In the genomic region with DNA sequence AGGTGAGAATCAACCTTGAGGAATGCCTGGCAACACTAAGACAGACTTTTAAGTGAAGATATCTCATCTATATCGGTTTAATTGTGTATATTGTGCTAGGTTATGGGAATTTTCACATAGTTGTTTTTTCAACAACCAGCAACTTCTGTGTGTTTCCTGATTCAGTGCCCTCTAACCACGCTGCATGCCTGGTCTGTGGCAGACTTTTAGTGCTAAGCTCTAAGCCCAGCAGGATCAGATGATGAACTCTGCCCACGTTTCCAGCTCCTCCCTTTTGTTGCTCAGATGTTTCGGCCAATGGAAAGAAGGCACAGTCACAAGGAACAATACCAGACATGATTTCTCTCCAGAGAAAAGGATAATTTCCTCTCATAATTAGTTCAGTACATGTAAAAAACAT, we compare ENCODE assay signal across 19 cellular contexts. TPM values are rescaled to one million over a fixed set of nuclear protein-coding genes. Genes with fewer than 3 reads are reported as not detected.
A peak's percentile ranks its signal among the peaks of the same experiment; 100 is the strongest.
DNase-seq lines count a peak whose midpoint lies in the region; ATAC-seq, FAIRE-seq and TF ChIP-seq lines count a peak whose summit lies in the region.
"Had no signal": no experiment of that assay in that cellular context is flagged by ENCODE, and none has a peak within 500 bp of the region (broad histone marks: within the 10 kb centered on the region; RNA-seq: fewer than 3 reads in every experiment).

No MANE protein-coding gene starts in this region.

- peak; percentile 8 for DNase-seq in activated CD4-positive, alpha-beta T cell treated with anti-CD3 and anti-CD28 coated beads for 36 hours
- no peak for DNase-seq in activated CD4-positive, alpha-beta T cell treated with anti-CD3 and anti-CD28 coated beads, Interleukin-2, amount 10 ng/mL, durations not matched to agents 24 days and 14 days
- DNase-seq in dermis blood vessel endothelial cell (peak; percentile 33), lung microvascular endothelial cell (ENCODE audit: low read depth in 2 of 2) (peak; percentile 3 to 40), retina (no peak), pons (ENCODE audit: low spot score) (no peak), HepG2 (ENCODE audit: low spot score) (no peak)
- DNase-seq: activated CD4-positive, alpha-beta T cell treated with anti-CD3 and anti-CD28 coated beads, Interleukin-2, amount 50 U/mL, for 4 hours; activated T-cell treated with anti-CD3 and anti-CD28 coated beads, Interleukin-2, amount 50 U/mL, for 72 hours; amygdala; islet precursor cell; NCI-H345; psoas muscle; SIG-M5; stimulated activated CD4-positive, alpha-beta T cell treated with anti-CD3 and anti-CD28 coated beads, Interleukin-2, amount 100 ng/mL, for 24 hours had no signal

- H3K4me3 ChIP-seq in HepG2 (replicated peaks in 1 of 3; ENCODE audit: insufficient read depth in 1 of 3, low read depth in 2 of 3, low read length in 3 of 3) = no peak overlapping the region
- H3K4me3 ChIP-seq: A549, psoas muscle had no signal

- no peak for FAIRE-seq in HepG2 (lab: Jason Lieb, UNC)
- FAIRE-seq: A549, G401.6 had no signal

- TF ChIP-seq RAD21 in HepG2 (CRISPR knock-in tag; IDR thresholded peaks at IDR 0.05) = no peak

- H3K27me3 Mint-ChIP-seq in activated CD4-positive, alpha-beta T cell treated with anti-CD3 and anti-CD28 coated beads for 36 hours = peaks cover 6% of the 10 kb centered on the region
- H3K27me3 Mint-ChIP-seq in activated CD4-positive, alpha-beta T cell treated with anti-CD3 and anti-CD28 coated beads, Interleukin-2, amount 10 ng/mL, durations not matched to agents 24 days and 14 days = peaks cover 12% of the 10 kb centered on the region

- TF ChIP-seq CTCF in HepG2 (CRISPR knock-in tag; IDR thresholded peaks at IDR 0.05) = no peak

- ATAC-seq in activated CD4-positive, alpha-beta T cell treated with anti-CD3 and anti-CD28 coated beads for 36 hours = no peak
- ATAC-seq in HepG2 (no peak), HG02610 (IDR thresholded peaks at IDR 0.05; ENCODE audit: unreplicated experiment) (no peak)
- ATAC-seq: A549; activated T-cell treated with anti-CD3 and anti-CD28 coated beads, Interleukin-2, amount 50 U/mL, for 72 hours; psoas muscle had no signal

- CTCF ChIA-PET in activated CD4-positive, alpha-beta T cell treated with anti-CD3 and anti-CD28 coated beads for 36 hours (lab: Charles Lee) = interaction anchor here (1.7 kb wide), 1 partner anchor 81 kb away, joined by 5 read pairs; no protein-coding TSS in a partner anchor
- CTCF ChIA-PET in HepG2 (lab: Yijun Ruan, JAX; ENCODE audit: low intra/inter-chr PET ratio, low total read pairs) = no interaction called here

- in situ Hi-C loops in HepG2 (cut with HindIII; ENCODE audit: extremely low pct_ligation_motif_present, low pct_unique_long_range_greater_than_20kb) = no loop called here

- no peak overlapping the region for H3K4me2 ChIP-seq in HepG2 (ENCODE audit: low read depth, low read length)
- H3K4me2 ChIP-seq: A549 had no signal

- TF ChIP-seq EP300 in HepG2 (IDR thresholded peaks at IDR 0.05; ENCODE audit: low read depth in 2 of 2, low read length in 2 of 2) (no peak), HepG2 (CRISPR knock-in tag; IDR thresholded peaks at IDR 0.05; ENCODE audit: borderline replicate concordance) (no peak)

- H3K27me3 ChIP-seq in HepG2 (ENCODE audit: control insufficient read depth in 1 of 2, insufficient read depth in 2 of 2, low read length in 2 of 2) = no peaks in the 10 kb centered on the region
- H3K27me3 ChIP-seq: tibial nerve had no signal

- intact Hi-C loops in activated CD4-positive, alpha-beta T cell treated with anti-CD3 and anti-CD28 coated beads for 36 hours (cut with DNase I, micrococcal nuclease) = loop anchor here in 1 of 2 experiments (2.0 to 10.0 kb wide), 3 partner anchors 373 to 761 kb away; a partner anchor contains a TSS
- intact Hi-C loops in activated CD4-positive, alpha-beta T cell treated with anti-CD3 and anti-CD28 coated beads, Interleukin-2, amount 10 ng/mL, durations not matched to agents 24 days and 14 days (cut with micrococcal nuclease) = no loop called here
- intact Hi-C loops in HepG2 (cut with micrococcal nuclease; ENCODE audit: unreplicated experiment) = no loop called here

- no peak overlapping the region for H3K27ac Mint-ChIP-seq in activated CD4-positive, alpha-beta T cell treated with anti-CD3 and anti-CD28 coated beads for 36 hours
- no peak overlapping the region for H3K27ac Mint-ChIP-seq in activated CD4-positive, alpha-beta T cell treated with anti-CD3 and anti-CD28 coated beads, Interleukin-2, amount 10 ng/mL, durations not matched to agents 24 days and 14 days
- H3K27ac Mint-ChIP-seq: activated T-cell treated with anti-CD3 and anti-CD28 coated beads, Interleukin-2, amount 50 U/mL, for 72 hours had no signal

- H3K27ac ChIP-seq in HepG2 (ENCODE audit: extremely low read length, insufficient read depth, low read length) = no peak overlapping the region
- H3K27ac ChIP-seq: A549, psoas muscle had no signal

- H3K36me3 Mint-ChIP-seq in activated CD4-positive, alpha-beta T cell treated with anti-CD3 and anti-CD28 coated beads for 36 hours (ENCODE audit: low read depth) = peaks cover 5% of the 10 kb centered on the region
- H3K36me3 Mint-ChIP-seq in activated CD4-positive, alpha-beta T cell treated with anti-CD3 and anti-CD28 coated beads, Interleukin-2, amount 10 ng/mL, durations not matched to agents 24 days and 14 days (ENCODE audit: low read depth) = peaks cover 14% of the 10 kb centered on the region

- peaks cover 16% of the 10 kb centered on the region for H3K4me1 ChIP-seq in HepG2 (ENCODE audit: insufficient read depth, low read length)
- H3K4me1 ChIP-seq: A549, psoas muscle had no signal

- H3K9me3 Mint-ChIP-seq in activated CD4-positive, alpha-beta T cell treated with anti-CD3 and anti-CD28 coated beads for 36 hours (ENCODE audit: low read depth) = no peaks in the 10 kb centered on the region
- H3K9me3 Mint-ChIP-seq in activated CD4-positive, alpha-beta T cell treated with anti-CD3 and anti-CD28 coated beads, Interleukin-2, amount 10 ng/mL, durations not matched to agents 24 days and 14 days = no peaks in the 10 kb centered on the region
- H3K9me3 Mint-ChIP-seq: activated T-cell treated with anti-CD3 and anti-CD28 coated beads, Interleukin-2, amount 50 U/mL, for 72 hours had no signal

- no peaks in the 10 kb centered on the region for H3K36me3 ChIP-seq in HepG2 (replicated peaks in 1 of 2; ENCODE audit: control insufficient read depth in 1 of 2, insufficient read depth in 2 of 2, low read length in 2 of 2)

- no peak overlapping the region for H3K9ac ChIP-seq in HepG2 (ENCODE audit: insufficient read depth, low read depth, low read length)

- no TSS peak for BruUV-seq in HepG2 (replicated peaks; lab: Mats Ljungman, UMichigan)

- H2AFZ ChIP-seq in HepG2 (ENCODE audit: low read length) = no peak overlapping the region

- TF ChIP-seq POLR2A in HepG2 (IDR thresholded peaks at IDR 0.05; ENCODE audit: insufficient read depth in 1 of 2, low read depth in 2 of 2, low read length in 2 of 2) = no peak

- POLR2A ChIA-PET in activated CD4-positive, alpha-beta T cell treated with anti-CD3 and anti-CD28 coated beads for 36 hours (lab: Charles Lee) = no interaction called here
- POLR2A ChIA-PET in HepG2 (lab: Yijun Ruan, JAX) = no interaction called here

- no peak overlapping the region for H3K4me3 Mint-ChIP-seq in activated CD4-positive, alpha-beta T cell treated with anti-CD3 and anti-CD28 coated beads for 36 hours
- no peak overlapping the region for H3K4me3 Mint-ChIP-seq in activated CD4-positive, alpha-beta T cell treated with anti-CD3 and anti-CD28 coated beads, Interleukin-2, amount 10 ng/mL, durations not matched to agents 24 days and 14 days

- peaks cover 23% of the 10 kb centered on the region for H3K4me1 Mint-ChIP-seq in activated CD4-positive, alpha-beta T cell treated with anti-CD3 and anti-CD28 coated beads for 36 hours
- peaks cover 24% of the 10 kb centered on the region for H3K4me1 Mint-ChIP-seq in activated CD4-positive, alpha-beta T cell treated with anti-CD3 and anti-CD28 coated beads, Interleukin-2, amount 10 ng/mL, durations not matched to agents 24 days and 14 days

- no peaks in the 10 kb centered on the region for H4K20me1 ChIP-seq in HepG2 (ENCODE audit: insufficient read depth, low read length)

- no peaks in the 10 kb centered on the region for H3K79me2 ChIP-seq in HepG2 (ENCODE audit: insufficient read depth, low read length)

- WGBS in HepG2 (ENCODE audit: low lambda C conversion rate) = 22% methylated on average over 4 of the region's 4 CpGs

- no peaks in the 10 kb centered on the region for H3K9me3 ChIP-seq in HepG2 (ENCODE audit: low read length)
- H3K9me3 ChIP-seq: A549, psoas muscle, tibial nerve had no signal

TF ChIP-seq in HepG2, 621 proteins besides CTCF, POLR2A, EP300 and RAD21 (continues in another document):
- no peak for TF ChIP-seq ARNT2 (CRISPR knock-in tag; IDR thresholded peaks at IDR 0.05; ENCODE audit: low read depth)

RNA-seq across cellular contexts. Expression of a gene that starts 1.4 kb away (rescaled TPM):
- 1 to 10 TPM; 8.6 to 8.8 TPM for total RNA-seq in activated CD4-positive, alpha-beta T cell treated with anti-CD3 and anti-CD28 coated beads for 36 hours
- 6.5 and 6.8 TPM in 2 replicates for total RNA-seq in activated CD4-positive, alpha-beta T cell treated with anti-CD3 and anti-CD28 coated beads, Interleukin-2, amount 10 ng/mL, durations not matched to agents 24 days and 14 days
- total RNA-seq in dermis blood vessel endothelial cell (7.8 and 8.2 TPM in 2 replicates), lung microvascular endothelial cell (3.2 and 4.1 TPM in 2 replicates), HepG2 (2016; rRNA removed; fragmentation: Illumina TruSeq; extraction: Trizol) (1.3 and 1.4 TPM in 2 replicates)
- 0.20 and 0.26 TPM in 2 replicates for total RNA-seq in HepG2 (2016; cell fraction: cytosol; rRNA removed; fragmentation: Illumina TruSeq; extraction: Trizol; ENCODE audit: low read depth)
- total RNA-seq in HepG2 (2016; cell fraction: insoluble cytoplasmic fraction; rRNA removed; fragmentation: Illumina TruSeq; extraction: Trizol) = 1.3 and 1.7 TPM in 2 replicates
- total RNA-seq in HepG2 (2016; cell fraction: membrane; rRNA removed; fragmentation: Illumina TruSeq; extraction: Trizol) = 0.43 and 0.65 TPM in 2 replicates
- total RNA-seq in HepG2 (2016; cell fraction: nucleus; rRNA removed; fragmentation: Illumina TruSeq; extraction: Trizol) = 1.0 and 1.4 TPM in 2 replicates
- 1.6 and 1.8 TPM in 2 replicates for polyA plus RNA-seq in HepG2 (2011; rRNA removed)
- polyA plus RNA-seq in HepG2 (2011; cell fraction: cytosol; rRNA removed) = 1.1 and 1.4 TPM in 2 replicates
- 2.2 and 2.4 TPM in 2 replicates for polyA plus RNA-seq in HepG2 (2011; cell fraction: nucleus; rRNA removed)
- polyA plus RNA-seq in HepG2 (2012) = 1.2 and 1.4 TPM in 2 replicates
- polyA plus RNA-seq in HepG2 (2016; cell fraction: cytosol; fragmentation: Illumina TruSeq; extraction: Trizol; ENCODE audit: low read depth) = 0.09 and 0.14 TPM in 2 replicates
- polyA plus RNA-seq in HepG2 (2016; cell fraction: insoluble cytoplasmic fraction; fragmentation: Illumina TruSeq; extraction: Trizol; ENCODE audit: low read depth) = 1.2 and 2.1 TPM in 2 replicates
- 0.31 and 0.73 TPM in 2 replicates for polyA plus RNA-seq in HepG2 (2016; cell fraction: membrane; fragmentation: Illumina TruSeq; extraction: Trizol; ENCODE audit: low read depth)
- polyA plus RNA-seq in HepG2 (2016; cell fraction: nucleus; fragmentation: Illumina TruSeq; extraction: Trizol; ENCODE audit: insufficient read depth, low read depth) = 1.5 and 2.0 TPM in 2 replicates
- polyA minus RNA-seq in HepG2 (2011; rRNA and poly(A)+ RNA removed; ENCODE audit: low replicate concordance) = 1.0 and 141 TPM in 2 replicates
- polyA minus RNA-seq in HepG2 (2011; cell fraction: cytosol; rRNA and poly(A)+ RNA removed) = 0.99 and 1.9 TPM in 2 replicates
- 2.3 and 2.7 TPM in 2 replicates for polyA minus RNA-seq in HepG2 (2011; cell fraction: nucleus; rRNA and poly(A)+ RNA removed)

Comparison
In these comparisons a context has a peak if more than half of its experiments do, and no peak if none do; other contexts are left out.
1. DNase-seq: peak in activated CD4-positive, alpha-beta T cell treated with anti-CD3 and anti-CD28 coated beads for 36 hours (single experiment), dermis blood vessel endothelial cell (single experiment) and lung microvascular endothelial cell (2 of 2); none in activated CD4-positive, alpha-beta T cell treated with anti-CD3 and anti-CD28 coated beads, Interleukin-2, amount 10 ng/mL, durations not matched to agents 24 days and 14 days (single experiment), retina (single experiment), pons (single experiment) and HepG2 (single experiment).